In genomic region chr22:40741116-40741515, GRCh38 we compare ENCODE assay signal across 26 cellular contexts.
"Had no signal": no experiment of that assay in that cellular context is flagged by ENCODE, and none has a peak within 500 bp of the region (broad histone marks: within the 10 kb centered on the region; RNA-seq: fewer than 3 reads in every experiment).

No MANE protein-coding gene starts in this region.

- H3K27ac ChIP-seq: brain microvascular endothelial cell, neutrophil, stomach had no signal

- ATAC-seq: activated T-cell treated with anti-CD3 and anti-CD28 coated beads, Interleukin-2, amount 50 U/mL, for 72 hours; effector memory CD8-positive, alpha-beta T cell; left lobe of liver; mucosa of descending colon; stimulated activated naive B cell treated with anti-CD40 and anti-IgM and Interleukin-4, amounts not matched to agents 10 μg/mL and 1 μg/mL and 100 μg/mL, for 72 hours had no signal

- H3K9me3 ChIP-seq: mucosa of descending colon, neutrophil, stomach, thyroid gland had no signal

- FAIRE-seq: astrocyte, endothelial cell of umbilical vein had no signal

- H3K27me3 ChIP-seq: brain microvascular endothelial cell, neutrophil, stomach, thyroid gland had no signal

- H3K4me1 ChIP-seq: stomach had no signal

- DNase-seq: activated CD4-positive, alpha-beta T cell treated with anti-CD3 and anti-CD28 coated beads for 4 hours; activated CD4-positive, alpha-beta T cell treated with anti-CD3 and anti-CD28 coated beads, Interleukin-2, amount 50 U/mL, for 4 hours; activated naive CD4-positive, alpha-beta T cell treated with anti-CD3 and anti-CD28 coated beads for 36 hours; activated T-cell treated with anti-CD3 and anti-CD28 coated beads for 4 hours; activated T-cell treated with anti-CD3 and anti-CD28 coated beads, Interleukin-2, amount 50 U/mL, for 72 hours; amniotic stem cell; brain microvascular endothelial cell; caudate nucleus; cortex of kidney; effector memory CD8-positive, alpha-beta T cell; foreskin melanocyte; kidney glomerular epithelial cell; mesendoderm; mucosa of descending colon; nephron progenitor cell; retina; stimulated activated CD4-positive, alpha-beta T cell treated with anti-CD3 and anti-CD28 coated beads, Interleukin-15, amount 100 ng/mL, for 24 hours; stimulated activated CD4-positive, alpha-beta T cell treated with anti-CD3 and anti-CD28 coated beads, Interleukin-2, amount 100 ng/mL, for 24 hours; stimulated activated naive B cell treated with anti-CD40 and anti-IgM and Interleukin-4, amounts not matched to agents 10 μg/mL and 1 μg/mL and 100 μg/mL, for 72 hours; stomach; thyroid gland had no signal

- H3K4me3 ChIP-seq: lung, mucosa of descending colon, stomach, thyroid gland had no signal

- H3K36me3 ChIP-seq: brain microvascular endothelial cell, neutrophil, stomach, thyroid gland had no signal
